31 cellular contexts compared by ENCODE assay signal in the genomic region with DNA sequence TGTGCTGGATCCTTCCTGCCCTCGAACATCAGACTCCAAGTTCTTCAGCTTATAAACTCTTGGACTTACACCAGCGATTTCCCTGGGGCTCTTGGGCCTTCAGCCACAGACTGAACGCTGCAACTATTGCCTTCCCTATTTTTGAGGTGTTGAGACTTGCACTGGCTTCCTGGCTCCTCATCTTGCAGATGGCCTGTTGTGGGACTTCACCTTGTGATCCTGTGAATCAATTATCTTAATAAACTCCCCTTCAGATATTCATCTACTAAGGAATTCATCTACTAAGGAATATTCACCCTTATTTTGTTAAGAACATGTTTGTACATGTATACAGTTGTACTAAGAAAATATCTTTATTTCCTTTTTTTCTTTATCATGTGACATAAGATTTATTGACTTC.
"Had no signal": no experiment of that assay in that cellular context is flagged by ENCODE, and none has a peak within 500 bp of the region (broad histone marks: within the 10 kb centered on the region; RNA-seq: fewer than 3 reads in every experiment).

No MANE protein-coding gene starts in this region.

- H3K4me1 Mint-ChIP-seq: activated CD4-positive, alpha-beta memory T cell treated with anti-CD3 and anti-CD28 coated beads, Interleukin-2, amount 10 ng/mL, durations not matched to agents 7 days and 5 days; activated CD4-positive, alpha-beta T cell treated with anti-CD3 and anti-CD28 coated beads, Interleukin-2, amount 10 ng/mL, durations not matched to agents 7 days and 5 days; activated naive CD4-positive, alpha-beta T cell treated with anti-CD3 and anti-CD28 coated beads, Interleukin-2, amount 10 ng/mL, durations not matched to agents 7 days and 5 days; activated naive CD8-positive, alpha-beta T cell treated with anti-CD3 and anti-CD28 coated beads, Interleukin-2, amount 10 ng/mL, durations not matched to agents 7 days and 5 days; brain; T-helper 17 cell had no signal

- DNase-seq: activated CD4-positive, alpha-beta memory T cell treated with anti-CD3 and anti-CD28 coated beads, Interleukin-2, amount 10 ng/mL, durations not matched to agents 7 days and 5 days; activated CD4-positive, alpha-beta T cell treated with anti-CD3 and anti-CD28 coated beads for 1 hour; activated CD4-positive, alpha-beta T cell treated with anti-CD3 and anti-CD28 coated beads for 4 hours; activated CD4-positive, alpha-beta T cell treated with anti-CD3 and anti-CD28 coated beads, Interleukin-2, amount 10 ng/mL, durations not matched to agents 7 days and 5 days; activated CD4-positive, alpha-beta T cell treated with anti-CD3 and anti-CD28 coated beads, Interleukin-2, amount 50 U/mL, for 4 hours; activated CD8-positive, alpha-beta memory T cell treated with anti-CD3 and anti-CD28 coated beads, Interleukin-2, amount 50 U/mL, for 48 hours; activated gamma-delta T cell; activated naive CD4-positive, alpha-beta T cell; activated naive CD4-positive, alpha-beta T cell treated with anti-CD3 and anti-CD28 coated beads, Interleukin-2, amount 10 ng/mL, durations not matched to agents 7 days and 5 days; activated naive CD8-positive, alpha-beta T cell treated with anti-CD3 and anti-CD28 coated beads, Interleukin-2, amount 10 ng/mL, durations not matched to agents 7 days and 5 days; activated T-cell treated with anti-CD3 and anti-CD28 coated beads for 4 hours; activated T-cell treated with anti-CD3 and anti-CD28 coated beads, Interleukin-2, amount 50 U/mL, for 24 hours; activated T-cell treated with anti-CD3 and anti-CD28 coated beads, Interleukin-2, amount 50 U/mL, for 72 hours; caudate nucleus; cortex of kidney; dermis blood vessel endothelial cell; effector CD4-positive, alpha-beta T cell; effector memory CD8-positive, alpha-beta T cell; foreskin fibroblast; T-helper 1 cell; T-helper 17 cell; T1000 had no signal

- H3K27ac ChIP-seq: ascending aorta, gastroesophageal sphincter, VCaP had no signal

- H3K4me3 ChIP-seq: ascending aorta, gastroesophageal sphincter had no signal

- FAIRE-seq: colon had no signal

- H3K27me3 Mint-ChIP-seq: activated CD4-positive, alpha-beta memory T cell treated with anti-CD3 and anti-CD28 coated beads, Interleukin-2, amount 10 ng/mL, durations not matched to agents 7 days and 5 days; activated CD4-positive, alpha-beta T cell treated with anti-CD3 and anti-CD28 coated beads, Interleukin-2, amount 10 ng/mL, durations not matched to agents 7 days and 5 days; activated naive CD4-positive, alpha-beta T cell treated with anti-CD3 and anti-CD28 coated beads, Interleukin-2, amount 10 ng/mL, durations not matched to agents 7 days and 5 days; activated naive CD8-positive, alpha-beta T cell treated with anti-CD3 and anti-CD28 coated beads, Interleukin-2, amount 10 ng/mL, durations not matched to agents 7 days and 5 days; activated T-cell treated with anti-CD3 and anti-CD28 coated beads, Interleukin-2, amount 50 U/mL, for 24 hours; brain; effector memory CD8-positive, alpha-beta T cell; T-helper 17 cell had no signal

- H3K4me1 ChIP-seq: ascending aorta, gastroesophageal sphincter had no signal

- H3K36me3 ChIP-seq: ascending aorta, gastroesophageal sphincter had no signal

- H3K27ac Mint-ChIP-seq: activated CD4-positive, alpha-beta memory T cell treated with anti-CD3 and anti-CD28 coated beads, Interleukin-2, amount 10 ng/mL, durations not matched to agents 7 days and 5 days; activated CD4-positive, alpha-beta T cell treated with anti-CD3 and anti-CD28 coated beads, Interleukin-2, amount 10 ng/mL, durations not matched to agents 7 days and 5 days; activated naive CD4-positive, alpha-beta T cell treated with anti-CD3 and anti-CD28 coated beads, Interleukin-2, amount 10 ng/mL, durations not matched to agents 7 days and 5 days; activated naive CD4-positive, alpha-beta T cell treated with anti-CD3 and anti-CD28 coated beads, Interleukin-2, amount 50 U/mL, for 72 hours; activated naive CD8-positive, alpha-beta T cell treated with anti-CD3 and anti-CD28 coated beads, Interleukin-2, amount 10 ng/mL, durations not matched to agents 7 days and 5 days; activated T-cell treated with anti-CD3 and anti-CD28 coated beads, Interleukin-2, amount 50 U/mL, for 24 hours; activated T-cell treated with anti-CD3 and anti-CD28 coated beads, Interleukin-2, amount 50 U/mL, for 72 hours; effector memory CD8-positive, alpha-beta T cell; T-helper 17 cell; T-helper 2 cell treated with Interferon-gamma antibody and Interleukin-4, amounts not matched to agents 5 μg/mL and 100 μg/mL, for 36 hours; WTC11 had no signal

- H3K36me3 Mint-ChIP-seq: activated naive CD4-positive, alpha-beta T cell treated with anti-CD3 and anti-CD28 coated beads, Interleukin-2, amount 10 ng/mL, durations not matched to agents 7 days and 5 days; activated naive CD4-positive, alpha-beta T cell treated with anti-CD3 and anti-CD28 coated beads, Interleukin-2, amount 50 U/mL, for 72 hours; activated naive CD8-positive, alpha-beta T cell treated with anti-CD3 and anti-CD28 coated beads, Interleukin-2, amount 10 ng/mL, durations not matched to agents 7 days and 5 days; brain; WTC11 had no signal

- ATAC-seq: activated naive CD4-positive, alpha-beta T cell treated with anti-CD3 and anti-CD28 coated beads, Interleukin-2, amount 50 U/mL, for 72 hours; activated T-cell treated with anti-CD3 and anti-CD28 coated beads, Interleukin-2, amount 50 U/mL, for 72 hours; effector memory CD8-positive, alpha-beta T cell; esophagus mucosa; gastroesophageal sphincter; T-helper 17 cell; WTC11 had no signal

- H3K9me3 Mint-ChIP-seq: activated CD4-positive, alpha-beta T cell treated with anti-CD3 and anti-CD28 coated beads, Interleukin-2, amount 10 ng/mL, durations not matched to agents 7 days and 5 days; brain; WTC11 had no signal

- H3K9me3 ChIP-seq: ascending aorta, gastroesophageal sphincter had no signal

- H3K27me3 ChIP-seq: ascending aorta, gastroesophageal sphincter had no signal

- H3K4me3 Mint-ChIP-seq: activated CD4-positive, alpha-beta memory T cell treated with anti-CD3 and anti-CD28 coated beads, Interleukin-2, amount 10 ng/mL, durations not matched to agents 7 days and 5 days; activated CD4-positive, alpha-beta T cell treated with anti-CD3 and anti-CD28 coated beads, Interleukin-2, amount 10 ng/mL, durations not matched to agents 7 days and 5 days; activated naive CD4-positive, alpha-beta T cell treated with anti-CD3 and anti-CD28 coated beads, Interleukin-2, amount 10 ng/mL, durations not matched to agents 7 days and 5 days; activated naive CD8-positive, alpha-beta T cell treated with anti-CD3 and anti-CD28 coated beads, Interleukin-2, amount 10 ng/mL, durations not matched to agents 7 days and 5 days; activated T-cell treated with anti-CD3 and anti-CD28 coated beads, Interleukin-2, amount 50 U/mL, for 24 hours; activated T-cell treated with anti-CD3 and anti-CD28 coated beads, Interleukin-2, amount 50 U/mL, for 72 hours; brain; effector memory CD8-positive, alpha-beta T cell; T-helper 17 cell; T-helper 2 cell treated with Interferon-gamma antibody and Interleukin-4, amounts not matched to agents 5 μg/mL and 100 μg/mL, for 36 hours; WTC11 had no signal
